Comparison of ENCODE assay signal across 8 cellular contexts in the genomic region with DNA sequence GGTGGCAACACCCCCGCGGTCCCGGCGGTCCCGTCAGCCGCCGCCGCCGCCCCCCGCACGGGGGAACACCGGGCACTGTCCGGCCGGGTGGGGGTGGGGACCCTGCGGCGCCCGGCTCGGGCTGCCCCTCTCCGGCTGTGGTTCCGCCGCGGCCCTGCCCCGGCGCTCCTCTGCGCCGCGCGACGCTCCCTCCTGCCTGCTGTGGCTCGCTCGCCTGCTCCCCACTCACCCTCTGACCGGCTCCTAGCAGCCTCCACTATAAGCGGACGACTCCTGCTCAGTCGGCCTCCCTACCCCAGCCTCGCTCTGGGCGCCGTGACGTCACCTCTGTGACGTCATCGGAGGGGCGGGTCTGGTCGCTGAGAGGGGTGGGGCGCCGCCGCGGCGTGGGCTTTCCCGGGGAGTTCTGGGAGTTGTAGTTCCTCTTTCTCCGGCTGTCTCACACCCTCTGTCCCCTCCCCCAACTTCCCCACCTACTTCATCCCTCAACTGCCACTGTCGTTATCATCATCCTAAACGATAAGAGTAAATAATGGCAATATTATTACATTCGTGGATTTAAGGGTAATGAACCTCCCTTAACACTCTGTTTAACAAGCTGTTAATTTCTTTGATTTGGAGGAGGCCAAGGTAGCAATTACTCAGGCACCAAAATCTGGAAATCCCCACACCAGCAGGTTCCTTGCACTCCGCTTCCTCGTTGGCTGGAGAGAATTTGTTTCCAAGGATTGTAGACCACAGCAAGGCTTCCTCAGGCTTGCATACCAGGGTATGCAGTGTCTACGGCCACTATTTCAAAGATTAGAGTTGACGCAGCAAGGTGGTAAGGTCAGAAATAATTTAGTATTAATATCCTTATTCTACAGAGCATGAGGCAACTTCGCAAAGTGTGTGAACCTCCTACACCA. TPM values are rescaled to one million over a fixed set of nuclear protein-coding genes. Genes with fewer than 3 reads are reported as not detected.
DNase-seq lines count a peak whose midpoint lies in the region; ATAC-seq and TF ChIP-seq lines count a peak whose summit lies in the region.

A gene (minus strand): TSS at position 308 of the 908 bp plus-strand sequence. CDS start 405 bp downstream, outside the sequence.

- peak; percentile 84 to 95 (median 90) for DNase-seq in CD4-positive, alpha-beta T cell
- peak; percentile 96 for DNase-seq in HT-29 (ENCODE audit: low spot score)
- DNase-seq in NOMO-1 (lab: John Stamatoyannopoulos, UW; ENCODE audit: unreplicated experiment in 2 of 2): peak; percentile 41 to 65
- peak; percentile 84 to 90 for DNase-seq in activated CD8-positive, alpha-beta memory T cell treated with anti-CD3 and anti-CD28 coated beads for 4 hours (ENCODE audit: low read depth in 2 of 2)
- DNase-seq in effector memory CD8-positive, alpha-beta T cell: peak; percentile 83 to 89 (median 88)
- peak; percentile 92 for DNase-seq in mesenchymal stem cell
- DNase-seq in stimulated activated CD8-positive, alpha-beta memory T cell treated with anti-CD3 and anti-CD28 coated beads, Interleukin-12 subunit alpha, Interleukin-12 subunit beta, amount 100 ng/mL, for 24 hours (ENCODE audit: extremely low read depth): peak; percentile 77

- H3K36me3 Mint-ChIP-seq in CD4-positive, alpha-beta T cell (ENCODE audit: low read depth): peaks cover 13% of the 10 kb centered on the region
- H3K36me3 Mint-ChIP-seq in effector memory CD8-positive, alpha-beta T cell (ENCODE audit: insufficient read depth): peaks cover 12% of the 10 kb centered on the region

- no peak within 1 kb of the TSS for H3K27ac Mint-ChIP-seq in CD4-positive, alpha-beta T cell
- no peak within 1 kb of the TSS for H3K27ac Mint-ChIP-seq in effector memory CD8-positive, alpha-beta T cell

- H3K9me3 ChIP-seq in CD4-positive, alpha-beta T cell (ENCODE audit: control insufficient read depth, low read length): no peaks in the 10 kb centered on the region
- no peaks in the 10 kb centered on the region for H3K9me3 ChIP-seq in mesenchymal stem cell (ENCODE audit: control insufficient read depth, low read length)

- WGBS in mesenchymal stem cell: 22% methylated on average over 20 of the region's 58 CpGs

- peak within 1 kb of the TSS; percentile 90 for H2BK120ac ChIP-seq in mesenchymal stem cell (ENCODE audit: low read depth, low read length)

- peak within 1 kb of the TSS; percentile 94 for H2BK5ac ChIP-seq in mesenchymal stem cell (ENCODE audit: low read depth, low read length, poor library complexity, severe bottlenecking)

- H3K4me1 Mint-ChIP-seq in CD4-positive, alpha-beta T cell (ENCODE audit: low read depth): peaks cover 6% of the 10 kb centered on the region
- peaks cover 9 to 17% of the 10 kb centered on the region in 2 donors for H3K4me1 Mint-ChIP-seq in effector memory CD8-positive, alpha-beta T cell (ENCODE audit: low read depth in 2 of 2)

- H4K91ac ChIP-seq in mesenchymal stem cell (ENCODE audit: low read length): peak within 1 kb of the TSS; percentile 85

- no peak for TF ChIP-seq CTCF in CD4-positive, alpha-beta T cell (IDR thresholded peaks at IDR 0.05)

- peak within 1 kb of the TSS; percentile 87 to 97 for H3K4me3 ChIP-seq in mesenchymal stem cell (ENCODE audit: insufficient read depth in 1 of 2, low read depth in 1 of 2, low read length in 2 of 2)

- peak; percentile 75 for ATAC-seq in CD4-positive, alpha-beta T cell (ENCODE audit: poor library complexity)
- ATAC-seq in GM19463 (IDR thresholded peaks at IDR 0.05; ENCODE audit: unreplicated experiment): peak; percentile 62
- ATAC-seq in effector memory CD8-positive, alpha-beta T cell (replicated peaks): peak; percentile 80

- H4K8ac ChIP-seq in mesenchymal stem cell (ENCODE audit: low read length): peak within 1 kb of the TSS; percentile 45

- peak within 1 kb of the TSS; percentile 99 for H3K9ac ChIP-seq in mesenchymal stem cell (ENCODE audit: low read length)

- H3K4me3 Mint-ChIP-seq in CD4-positive, alpha-beta T cell: peak within 1 kb of the TSS; percentile 99
- H3K4me3 Mint-ChIP-seq in effector memory CD8-positive, alpha-beta T cell: no peak within 1 kb of the TSS

- H3K36me3 ChIP-seq in mesenchymal stem cell (ENCODE audit: control insufficient read depth in 1 of 2, insufficient read depth in 2 of 2, low read depth in 1 of 2, low read length in 2 of 2): peaks cover 0 to 4% of the 10 kb centered on the region in 2 experiments

- H2AFZ ChIP-seq in mesenchymal stem cell (ENCODE audit: low read depth, low read length): peak within 1 kb of the TSS; percentile 18

- peak within 1 kb of the TSS; percentile 77 to 95 for H3K18ac ChIP-seq in mesenchymal stem cell (ENCODE audit: low read depth in 1 of 2, low read length in 2 of 2)

- H3K4me1 ChIP-seq in mesenchymal stem cell (ENCODE audit: control insufficient read depth, insufficient read depth, low read depth, low read length): peaks cover 5% of the 10 kb centered on the region

- H2AK5ac ChIP-seq in mesenchymal stem cell (ENCODE audit: low read length, severe bottlenecking): peak within 1 kb of the TSS; percentile 77

- peak within 1 kb of the TSS; percentile 82 for H3K27ac ChIP-seq in CD4-positive, alpha-beta T cell (ENCODE audit: low read depth, low read length)
- H3K27ac ChIP-seq in mesenchymal stem cell (ENCODE audit: low read length, poor library complexity, severe bottlenecking): peak within 1 kb of the TSS; percentile 95

- H3K23ac ChIP-seq in mesenchymal stem cell (ENCODE audit: low read length in 2 of 2): peak within 1 kb of the TSS in 1 of 2 experiments; percentile 83

- H3K4ac ChIP-seq in mesenchymal stem cell (ENCODE audit: low read depth in 1 of 2, low read length in 2 of 2): peak within 1 kb of the TSS; percentile 9 to 99

- no peaks in the 10 kb centered on the region for H3K27me3 Mint-ChIP-seq in CD4-positive, alpha-beta T cell
- no peaks in the 10 kb centered on the region for H3K27me3 Mint-ChIP-seq in effector memory CD8-positive, alpha-beta T cell

- POLR2A ChIA-PET in CD4-positive, alpha-beta T cell (lab: Charles Lee): interaction anchor here (0.7 to 1.5 kb wide), 2 partner anchors 45 to 46 kb away, joined by 3 to 5 read pairs; no protein-coding TSS in a partner anchor

- CTCF ChIA-PET in CD4-positive, alpha-beta T cell (lab: Charles Lee): no interaction called here

- peak within 1 kb of the TSS in 1 of 2 experiments; percentile 97 for H3K14ac ChIP-seq in mesenchymal stem cell (ENCODE audit: low read length in 2 of 2)

- intact Hi-C loops in CD4-positive, alpha-beta T cell (cut with DNase I, micrococcal nuclease): loop anchor here (2.0 to 5.0 kb wide), 6 partner anchors 46 to 731 kb away; a partner anchor contains a TSS

- H2BK12ac ChIP-seq in mesenchymal stem cell (ENCODE audit: low read length in 2 of 2): peak within 1 kb of the TSS in 1 of 2 experiments; percentile 94

- peak within 1 kb of the TSS; percentile 80 for H3K4me2 ChIP-seq in mesenchymal stem cell (ENCODE audit: low read length, poor library complexity, severe bottlenecking)

- peak within 1 kb of the TSS; percentile 48 for H2BK15ac ChIP-seq in mesenchymal stem cell (ENCODE audit: low read depth, poor library complexity, severe bottlenecking)

- no peaks in the 10 kb centered on the region for H3K27me3 ChIP-seq in CD4-positive, alpha-beta T cell (ENCODE audit: control insufficient read depth, insufficient read depth, low read length)
- H3K27me3 ChIP-seq in mesenchymal stem cell (ENCODE audit: control insufficient read depth in 1 of 2, insufficient read depth in 1 of 2, low read length in 2 of 2): no peaks in the 10 kb centered on the region

- no peaks in the 10 kb centered on the region for H3K79me1 ChIP-seq in mesenchymal stem cell (replicated peaks; ENCODE audit: low read length, poor library complexity, severe bottlenecking)

- no peaks in the 10 kb centered on the region for H3K9me3 Mint-ChIP-seq in CD4-positive, alpha-beta T cell
- no peaks in the 10 kb centered on the region for H3K9me3 Mint-ChIP-seq in effector memory CD8-positive, alpha-beta T cell

RNA-seq across cellular contexts. Expression of the gene that starts here (rescaled TPM):
- total RNA-seq in CD4-positive, alpha-beta T cell: 10 to 100 TPM; 52.1 to 52.5 TPM
- 96.5 and 96.8 TPM in 2 replicates for total RNA-seq in HT-29 (2014; rRNA removed; shearing (Covaris generic))
- 81.2 TPM for polyA plus RNA-seq in mesenchymal stem cell (2013, experiment 1 of 2)
- polyA plus RNA-seq in mesenchymal stem cell (2013, experiment 2 of 2): 91.4 TPM

Comparison
In these comparisons a context has a peak if more than half of its experiments do, and no peak if none do; other contexts are left out.
1. Peak in every context shown above with its lines: DNase-seq, ATAC-seq, H3K4me3 ChIP-seq and H3K27ac ChIP-seq.